In genomic region chr15:31303434-31304073, GRCh38 we compare ENCODE assay signal across 11 cellular contexts. TPM values are rescaled to one million over a fixed set of nuclear protein-coding genes. Genes with fewer than 3 reads are reported as not detected.
DNase-seq lines count a peak whose midpoint lies in the region; FAIRE-seq and TF ChIP-seq lines count a peak whose summit lies in the region.
"Had no signal": no experiment of that assay in that cellular context is flagged by ENCODE, and none has a peak within 500 bp of the region (broad histone marks: within the 10 kb centered on the region; RNA-seq: fewer than 3 reads in every experiment).

No MANE protein-coding gene starts in this region.

- H3K36me3 Mint-ChIP-seq in activated CD4-positive, alpha-beta T cell treated with anti-CD3 and anti-CD28 coated beads, Interleukin-2, amount 10 ng/mL, durations not matched to agents 24 days and 14 days (ENCODE audit: low read depth), result no peaks in the 10 kb centered on the region

- no peak for FAIRE-seq in GM19239 (lab: Jason Lieb, UNC)

- H3K27ac ChIP-seq in OCI-LY7 (ENCODE audit: low read depth, low read length, poor library complexity, severe bottlenecking) (peak overlapping the region; percentile 87), sigmoid colon (no peak overlapping the region)

- peak overlapping the region; percentile 43 for H3K4me3 ChIP-seq in OCI-LY7 (ENCODE audit: low read depth, low read length, poor library complexity, severe bottlenecking)
- H3K4me3 ChIP-seq in fibroblast of villous mesenchyme (ENCODE audit: low read depth, low read length), result no peak overlapping the region
- no peak overlapping the region for H3K4me3 ChIP-seq in sigmoid colon

- WGBS in sigmoid colon, 2 donors, result 12 to 39% methylated on average over 8 of the region's 8 CpGs

- peak overlapping the region; percentile 65 for H3K4me2 ChIP-seq in OCI-LY7 (ENCODE audit: low read length)

- H3K9me3 ChIP-seq in OCI-LY7 (ENCODE audit: low read length) (no peaks in the 10 kb centered on the region), sigmoid colon (no peaks in the 10 kb centered on the region)

- DNase-seq in activated CD4-positive, alpha-beta T cell treated with anti-CD3 and anti-CD28 coated beads, Interleukin-2, amount 10 ng/mL, durations not matched to agents 24 days and 14 days, result peak; percentile 68
- DNase-seq in activated CD4-positive, alpha-beta T cell treated with anti-CD3 and anti-CD28 coated beads, Interleukin-2, amount 50 U/mL, for 1 hour, result no peak
- DNase-seq in OCI-LY7 (ENCODE audit: low spot score) (peak; percentile 58), fibroblast of villous mesenchyme (ENCODE audit: low read depth) (peak; percentile 7), sigmoid colon (peak; percentile 72), NCI-H526 (lab: John Stamatoyannopoulos, UW) (no peak), GM19239 (ENCODE audit: insufficient read length, low spot score) (no peak), cerebellar cortex (ENCODE audit: low spot score) (no peak)
- DNase-seq: AML-193; NCI-H1048; stimulated activated naive CD4-positive, alpha-beta T cell treated with Interleukin-2 at 50 U/mL for 16 hours had no signal

- no peak for TF ChIP-seq POLR2A in sigmoid colon (IDR thresholded peaks at IDR 0.05)

- no peaks in the 10 kb centered on the region for H3K79me2 ChIP-seq in OCI-LY7 (ENCODE audit: insufficient read depth, low read depth, low read length)

- H3K9me2 ChIP-seq in OCI-LY7 (ENCODE audit: insufficient read depth, low read length), result no peaks in the 10 kb centered on the region

- H3K27me3 ChIP-seq in sigmoid colon, result no peaks in the 10 kb centered on the region

- peak overlapping the region; percentile 37 for H3K27ac Mint-ChIP-seq in activated CD4-positive, alpha-beta T cell treated with anti-CD3 and anti-CD28 coated beads, Interleukin-2, amount 10 ng/mL, durations not matched to agents 24 days and 14 days

- CTCF ChIA-PET in OCI-LY7 (lab: Charles Lee; ENCODE audit: unreplicated experiment), result interaction anchor here (0.6 to 1.3 kb wide), 11 partner anchors 12 to 699 kb away, joined by 3 to 6 read pairs (median 3); no protein-coding TSS in a partner anchor

- no peak for TF ChIP-seq EP300 in sigmoid colon (IDR thresholded peaks at IDR 0.05)

- POLR2A ChIA-PET in OCI-LY7 (lab: Charles Lee), result interaction anchor here (0.6 to 2.5 kb wide), 12 partner anchors 9 to 155 kb away, joined by 3 to 8 read pairs (median 3); no protein-coding TSS in a partner anchor

- no peaks in the 10 kb centered on the region for H3K36me3 ChIP-seq in OCI-LY7 (ENCODE audit: insufficient read depth, low read length)
- H3K36me3 ChIP-seq in sigmoid colon, result no peaks in the 10 kb centered on the region

- BruUV-seq in OCI-LY7 (replicated peaks; lab: Mats Ljungman, UMichigan), result no TSS peak

- H3K4me3 Mint-ChIP-seq in activated CD4-positive, alpha-beta T cell treated with anti-CD3 and anti-CD28 coated beads, Interleukin-2, amount 10 ng/mL, durations not matched to agents 24 days and 14 days, result no peak overlapping the region

- H4K20me1 ChIP-seq in OCI-LY7 (ENCODE audit: insufficient read depth, low read length), result no peaks in the 10 kb centered on the region

- H3K27me3 Mint-ChIP-seq in activated CD4-positive, alpha-beta T cell treated with anti-CD3 and anti-CD28 coated beads, Interleukin-2, amount 10 ng/mL, durations not matched to agents 24 days and 14 days, result peaks cover 2% of the 10 kb centered on the region

- intact Hi-C loops in activated CD4-positive, alpha-beta T cell treated with anti-CD3 and anti-CD28 coated beads, Interleukin-2, amount 10 ng/mL, durations not matched to agents 24 days and 14 days (cut with micrococcal nuclease), result no loop called here
- intact Hi-C loops in OCI-LY7 (cut with micrococcal nuclease; ENCODE audit: unreplicated experiment), result no loop called here
- intact Hi-C loops in sigmoid colon (cut with DNase I), result no loop called here

- H2AFZ ChIP-seq in OCI-LY7 (ENCODE audit: low read length), result peak overlapping the region; percentile 70; the same call in 1 of the 2 replicates

- no peaks in the 10 kb centered on the region for H3K9me3 Mint-ChIP-seq in activated CD4-positive, alpha-beta T cell treated with anti-CD3 and anti-CD28 coated beads, Interleukin-2, amount 10 ng/mL, durations not matched to agents 24 days and 14 days

- peaks cover 96% of the 10 kb centered on the region for H3K4me1 ChIP-seq in OCI-LY7 (ENCODE audit: insufficient read depth, low read length, poor library complexity, severe bottlenecking)
- H3K4me1 ChIP-seq in sigmoid colon, result no peaks in the 10 kb centered on the region

- TF ChIP-seq CTCF in OCI-LY7 (conservative IDR thresholded peaks at IDR 0.05; ENCODE audit: low read length), result peak; percentile 35; the same call in 1 of the 2 replicates
- no peak for TF ChIP-seq CTCF in fibroblast of villous mesenchyme (IDR thresholded peaks at IDR 0.05; ENCODE audit: insufficient read depth, low read depth, low read length)
- TF ChIP-seq CTCF in sigmoid colon (IDR thresholded peaks at IDR 0.05), result no peak

- H3K4me1 Mint-ChIP-seq in activated CD4-positive, alpha-beta T cell treated with anti-CD3 and anti-CD28 coated beads, Interleukin-2, amount 10 ng/mL, durations not matched to agents 24 days and 14 days, result peaks cover 28% of the 10 kb centered on the region

RNA-seq across cellular contexts. Expression of gene KLF13, which starts 23.1 kb away (rescaled TPM):
- total RNA-seq in activated CD4-positive, alpha-beta T cell treated with anti-CD3 and anti-CD28 coated beads, Interleukin-2, amount 10 ng/mL, durations not matched to agents 24 days and 14 days, result 122 and 135 TPM in 2 replicates
- total RNA-seq in OCI-LY7 (2014; rRNA removed; shearing (Covaris generic)), result 62.0 and 64.6 TPM in 2 replicates
- total RNA-seq in OCI-LY7 (2022) (62.6 and 63.2 TPM in 2 replicates), fibroblast of villous mesenchyme (13.8 and 25.4 TPM in 2 replicates), sigmoid colon (10 to 100 TPM; 18.7 to 28.0 (median 24.5) TPM)
- 10 to 100 TPM; 23.4 to 71.9 (median 48.6) TPM for polyA plus RNA-seq in sigmoid colon

Comparison
In these comparisons a context has a peak if more than half of its experiments do, and no peak if none do; other contexts are left out.
1. DNase-seq: peak in activated CD4-positive, alpha-beta T cell treated with anti-CD3 and anti-CD28 coated beads, Interleukin-2, amount 10 ng/mL, durations not matched to agents 24 days and 14 days (single experiment), OCI-LY7 (single experiment), fibroblast of villous mesenchyme (single experiment) and sigmoid colon (single experiment); none in activated CD4-positive, alpha-beta T cell treated with anti-CD3 and anti-CD28 coated beads, Interleukin-2, amount 50 U/mL, for 1 hour (single experiment), NCI-H526 (0 of 2), GM19239 (single experiment) and cerebellar cortex (single experiment).